24 cellular contexts compared by ENCODE assay signal in genomic region chr3:136903899-136904298, GRCh38. TPM values are rescaled to one million over a fixed set of nuclear protein-coding genes. Genes with fewer than 3 reads are reported as not detected.
DNase-seq lines count a peak whose midpoint lies in the region; ATAC-seq, FAIRE-seq and TF ChIP-seq lines count a peak whose summit lies in the region.
"Had no signal": no experiment of that assay in that cellular context is flagged by ENCODE, and none has a peak within 500 bp of the region (broad histone marks: within the 10 kb centered on the region; RNA-seq: fewer than 3 reads in every experiment).

No MANE protein-coding gene starts in this region.

- H4K20me1 ChIP-seq in HepG2 (ENCODE audit: insufficient read depth, low read length) (peaks cover 12% of the 10 kb centered on the region), K562 (replicated peaks; ENCODE audit: control insufficient read depth, insufficient read depth, low read length) (peaks cover 10% of the 10 kb centered on the region)

- in situ Hi-C loops in HepG2 (cut with HindIII; ENCODE audit: extremely low pct_ligation_motif_present, low pct_unique_long_range_greater_than_20kb) (no loop called here), K562 (cut with MboI) (no loop called here)

- no peak for TF ChIP-seq EP300 in HepG2 (IDR thresholded peaks at IDR 0.05; ENCODE audit: low read depth in 2 of 2, low read length in 2 of 2)
- no peak for TF ChIP-seq EP300 in HepG2 (CRISPR knock-in tag; IDR thresholded peaks at IDR 0.05; ENCODE audit: borderline replicate concordance)
- TF ChIP-seq EP300 in K562 (IDR thresholded peaks at IDR 0.05; ENCODE audit: low read length): no peak

- TF ChIP-seq POLR2A in HepG2 (IDR thresholded peaks at IDR 0.05; ENCODE audit: insufficient read depth in 1 of 2, low read depth in 2 of 2, low read length in 2 of 2): no peak
- no peak for TF ChIP-seq POLR2A in right lobe of liver (IDR thresholded peaks at IDR 0.05)
- TF ChIP-seq POLR2A in K562 (conservative IDR thresholded peaks at IDR 0.05): no peak

- BruUV-seq in HepG2 (replicated peaks; lab: Mats Ljungman, UMichigan): no TSS peak
- no TSS peak for BruUV-seq in K562 (replicated peaks; lab: Mats Ljungman, UMichigan)

- peaks cover 46% of the 10 kb centered on the region for H3K9me3 Mint-ChIP-seq in T-helper 2 cell treated with Interferon-gamma antibody and Interleukin-4, amounts not matched to agents 5 μg/mL and 100 μg/mL, for 36 hours
- H3K9me3 Mint-ChIP-seq: GM23338 had no signal

- TF ChIP-seq CTCF in HepG2 (CRISPR knock-in tag; IDR thresholded peaks at IDR 0.05): no peak
- no peak for TF ChIP-seq CTCF in right lobe of liver (IDR thresholded peaks at IDR 0.05)
- TF ChIP-seq CTCF in HEK293 (tag by site-specific recombination; IDR thresholded peaks at IDR 0.05): no peak
- no peak for TF ChIP-seq CTCF in K562 (IDR thresholded peaks at IDR 0.05 in 2 of 3, conservative IDR thresholded peaks at IDR 0.05 in 1 of 3; ENCODE audit: insufficient read depth in 2 of 3, low read depth in 1 of 3, low read length in 3 of 3)

- H3K27me3 Mint-ChIP-seq in T-helper 2 cell treated with Interferon-gamma antibody and Interleukin-4, amounts not matched to agents 5 μg/mL and 100 μg/mL, for 36 hours (ENCODE audit: low read depth): no peaks in the 10 kb centered on the region
- H3K27me3 Mint-ChIP-seq: B cell; CD4-positive, alpha-beta T cell had no signal

- peak overlapping the region; percentile 38 for H3K27ac Mint-ChIP-seq in T-helper 2 cell treated with Interferon-gamma antibody and Interleukin-4, amounts not matched to agents 5 μg/mL and 100 μg/mL, for 36 hours
- H3K27ac Mint-ChIP-seq: B cell; CD14-positive monocyte; CD4-positive, alpha-beta T cell; GM23338; H9; HFFc6 had no signal

- no peak overlapping the region for H3K4me3 ChIP-seq in HepG2 (replicated peaks in 1 of 3; ENCODE audit: insufficient read depth in 1 of 3, low read depth in 2 of 3, low read length in 3 of 3)
- no peak overlapping the region for H3K4me3 ChIP-seq in right lobe of liver
- no peak overlapping the region for H3K4me3 ChIP-seq in HEK293 (ENCODE audit: low read depth, low read length)
- no peak overlapping the region for H3K4me3 ChIP-seq in K562
- H3K4me3 ChIP-seq: BLaER1, GM23338 had no signal

- H3K9me3 ChIP-seq in HepG2 (ENCODE audit: low read length) (peaks cover 13% of the 10 kb centered on the region), right lobe of liver (peaks cover 0 to 5% (median 0%) of the 10 kb centered on the region in 4 donors), HEK293 (ENCODE audit: control insufficient read depth, insufficient read depth, low read depth, low read length) (no peaks in the 10 kb centered on the region), K562 (replicated peaks; ENCODE audit: control insufficient read depth, insufficient read depth, low read depth, low read length) (no peaks in the 10 kb centered on the region)

- no peak overlapping the region for H3K4me3 Mint-ChIP-seq in T-helper 2 cell treated with Interferon-gamma antibody and Interleukin-4, amounts not matched to agents 5 μg/mL and 100 μg/mL, for 36 hours
- H3K4me3 Mint-ChIP-seq: B cell; CD14-positive monocyte; CD4-positive, alpha-beta T cell; GM23338; H9; HFFc6 had no signal

- H3K9ac ChIP-seq in HepG2 (ENCODE audit: insufficient read depth, low read depth, low read length) (no peak overlapping the region), K562 (ENCODE audit: insufficient read depth in 1 of 2, low read depth in 2 of 2, low read length in 2 of 2) (no peak overlapping the region)
- H3K9ac ChIP-seq: BLaER1 had no signal

- H2AFZ ChIP-seq in HepG2 (ENCODE audit: low read length) (no peak overlapping the region), K562 (ENCODE audit: low read depth, low read length) (no peak overlapping the region)
- H2AFZ ChIP-seq: GM23338 had no signal

- H3K27me3 ChIP-seq in HepG2 (ENCODE audit: control insufficient read depth in 1 of 2, insufficient read depth in 2 of 2, low read length in 2 of 2) (no peaks in the 10 kb centered on the region), right lobe of liver (no peaks in the 10 kb centered on the region), K562 (ENCODE audit: control insufficient read depth in 2 of 2, insufficient read depth in 2 of 2, low read length in 2 of 2) (no peaks in the 10 kb centered on the region)
- H3K27me3 ChIP-seq: BLaER1 had no signal

- H3K36me3 Mint-ChIP-seq in T-helper 2 cell treated with Interferon-gamma antibody and Interleukin-4, amounts not matched to agents 5 μg/mL and 100 μg/mL, for 36 hours (ENCODE audit: low read depth): peaks cover 63% of the 10 kb centered on the region

- no peaks in the 10 kb centered on the region for H3K9me1 ChIP-seq in K562 (ENCODE audit: control insufficient read depth, insufficient read depth, low read length)

- H3K4me1 ChIP-seq in HepG2 (ENCODE audit: insufficient read depth, low read length) (peaks cover 11% of the 10 kb centered on the region), right lobe of liver (peaks cover 0 to 5% (median 0%) of the 10 kb centered on the region in 4 donors), HEK293 (ENCODE audit: control insufficient read depth, insufficient read depth, low read length) (no peaks in the 10 kb centered on the region), K562 (replicated peaks in 1 of 2; ENCODE audit: control insufficient read depth in 2 of 2, insufficient read depth in 2 of 2, low read length in 2 of 2) (peaks cover 10 to 36% of the 10 kb centered on the region in 2 experiments; a peak in 4 of 5 replicates)

- intact Hi-C loops in HepG2 (cut with micrococcal nuclease; ENCODE audit: unreplicated experiment) (no loop called here), right lobe of liver (cut with DNase I) (no loop called here), K562 (cut with micrococcal nuclease) (no loop called here)

- H3K4me1 Mint-ChIP-seq in T-helper 2 cell treated with Interferon-gamma antibody and Interleukin-4, amounts not matched to agents 5 μg/mL and 100 μg/mL, for 36 hours (ENCODE audit: low read depth): peaks cover 53% of the 10 kb centered on the region

- H3K4me2 ChIP-seq in HepG2 (ENCODE audit: low read depth, low read length) (no peak overlapping the region), K562 (ENCODE audit: insufficient read depth, low read length) (no peak overlapping the region)
- H3K4me2 ChIP-seq: BLaER1, GM23338 had no signal

- POLR2A ChIA-PET in HepG2 (lab: Yijun Ruan, JAX): no interaction called here
- POLR2A ChIA-PET in HEK293 (lab: Yijun Ruan, JAX): no interaction called here
- POLR2A ChIA-PET in K562 (lab: Yijun Ruan, JAX): no interaction called here

- peaks cover 89% of the 10 kb centered on the region for H3K79me2 ChIP-seq in HepG2 (ENCODE audit: insufficient read depth, low read length)
- H3K79me2 ChIP-seq in K562 (ENCODE audit: control insufficient read depth, insufficient read depth, low read length): peaks cover 85% of the 10 kb centered on the region

- no peak for TF ChIP-seq RAD21 in HepG2 (CRISPR knock-in tag; IDR thresholded peaks at IDR 0.05)
- no peak for TF ChIP-seq RAD21 in K562 (CRISPR knock-in tag; conservative IDR thresholded peaks at IDR 0.05 in 1 of 2, IDR thresholded peaks at IDR 0.05 in 1 of 2)

- CTCF ChIA-PET in HepG2 (lab: Yijun Ruan, JAX; ENCODE audit: low intra/inter-chr PET ratio, low total read pairs) (no interaction called here), HEK293 (lab: Yijun Ruan, JAX) (interaction anchor here (0.6 kb wide), 1 partner anchor 1200 kb away, joined by 4 read pairs; no protein-coding TSS in a partner anchor), K562 (lab: Yijun Ruan, JAX; ENCODE audit: low intra/inter-chr PET ratio) (no interaction called here)

- H3K27ac ChIP-seq in HepG2 (ENCODE audit: extremely low read length, insufficient read depth, low read length) (no peak overlapping the region), right lobe of liver (no peak overlapping the region), HEK293 (ENCODE audit: extremely low read depth, low read depth, low read length) (no peak overlapping the region), K562 (ENCODE audit: extremely low read depth, low read depth, low read length) (no peak overlapping the region)
- H3K27ac ChIP-seq: 22Rv1, BLaER1 had no signal

- 60% methylated on average over 1 of the region's 1 CpG for WGBS in HepG2 (ENCODE audit: low lambda C conversion rate)
- WGBS in right lobe of liver (ENCODE audit: insufficient coverage, low coverage, low lambda C conversion rate, missing lambda C conversion rate): 0% methylated on average over 1 of the region's 1 CpG
- WGBS in K562 (ENCODE audit: insufficient coverage, low coverage, missing lambda C conversion rate): 86% methylated on average over 1 of the region's 1 CpG

- H3K36me3 ChIP-seq in HepG2 (replicated peaks in 1 of 2; ENCODE audit: control insufficient read depth in 1 of 2, insufficient read depth in 2 of 2, low read length in 2 of 2) (no peaks in the 10 kb centered on the region), right lobe of liver (no peaks in the 10 kb centered on the region), HEK293 (ENCODE audit: control insufficient read depth in 2 of 2, insufficient read depth in 1 of 2, low read length in 2 of 2) (no peaks in the 10 kb centered on the region; a peak in 1 of 3 replicates), K562 (ENCODE audit: control insufficient read depth, insufficient read depth, low read length) (no peaks in the 10 kb centered on the region)

- no peak for ATAC-seq in HepG2
- no peak for ATAC-seq in right lobe of liver
- no peak for ATAC-seq in K562
- ATAC-seq: GM23338, HCT116 had no signal

- no peak for DNase-seq in T-helper 2 cell treated with Interferon-gamma antibody and Interleukin-4, amounts not matched to agents 5 μg/mL and 100 μg/mL, for 36 hours (ENCODE audit: low spot score)
- DNase-seq in T-helper 2 cell (no peak), HepG2 (ENCODE audit: low spot score) (no peak), right lobe of liver (no peak), K562 (ENCODE audit: extremely low read depth in 1 of 4, low spot score in 3 of 4) (no peak), DMS 273 treated with DMSO at 0.1 percent for 48 hours (lab: John Stamatoyannopoulos, UW) (no peak), NCI-H510A (lab: John Stamatoyannopoulos, UW) (no peak)
- DNase-seq: CD4-positive, alpha-beta T cell; COR-L47; DMS79; EL; GDM1; H9; HFFc6 had no signal

- FAIRE-seq in HepG2 (lab: Jason Lieb, UNC): no peak
- no peak for FAIRE-seq in K562 (lab: Jason Lieb, UNC)
- FAIRE-seq: A204.1, GM12891, GM18507 had no signal

RNA-seq across cellular contexts. Expression of gene NCK1, which starts 41.9 kb away (rescaled TPM):
- 30.4 and 51.0 TPM in 2 replicates for total RNA-seq in HepG2 (2016; rRNA removed; fragmentation: Illumina TruSeq; extraction: Trizol)
- total RNA-seq in HepG2 (2016; cell fraction: cytosol; rRNA removed; fragmentation: Illumina TruSeq; extraction: Trizol; ENCODE audit: low read depth): 8.3 and 17.1 TPM in 2 replicates
- total RNA-seq in HepG2 (2016; cell fraction: insoluble cytoplasmic fraction; rRNA removed; fragmentation: Illumina TruSeq; extraction: Trizol): 35.7 and 48.8 TPM in 2 replicates
- total RNA-seq in HepG2 (2016; cell fraction: membrane; rRNA removed; fragmentation: Illumina TruSeq; extraction: Trizol): 21.3 and 25.2 TPM in 2 replicates
- total RNA-seq in HepG2 (2016; cell fraction: nucleus; rRNA removed; fragmentation: Illumina TruSeq; extraction: Trizol): 27.2 and 29.5 TPM in 2 replicates
- 11.0 and 14.7 TPM in 2 replicates for polyA plus RNA-seq in HepG2 (2011; rRNA removed)
- polyA plus RNA-seq in HepG2 (2011; cell fraction: cytosol; rRNA removed): 6.2 and 9.9 TPM in 2 replicates
- polyA plus RNA-seq in HepG2 (2011; cell fraction: nucleus; rRNA removed): 6.5 and 6.9 TPM in 2 replicates
- polyA plus RNA-seq in HepG2 (2012): 16.0 and 17.6 TPM in 2 replicates
- 4.2 and 6.7 TPM in 2 replicates for polyA plus RNA-seq in HepG2 (2016; cell fraction: cytosol; fragmentation: Illumina TruSeq; extraction: Trizol; ENCODE audit: low read depth)
- polyA plus RNA-seq in HepG2 (2016; cell fraction: insoluble cytoplasmic fraction; fragmentation: Illumina TruSeq; extraction: Trizol; ENCODE audit: low read depth): 45.9 and 47.3 TPM in 2 replicates
- 9.9 and 12.4 TPM in 2 replicates for polyA plus RNA-seq in HepG2 (2016; cell fraction: membrane; fragmentation: Illumina TruSeq; extraction: Trizol; ENCODE audit: low read depth)
- polyA plus RNA-seq in HepG2 (2016; cell fraction: nucleus; fragmentation: Illumina TruSeq; extraction: Trizol; ENCODE audit: insufficient read depth, low read depth): 17.3 and 21.6 TPM in 2 replicates
- polyA minus RNA-seq in HepG2 (2011; rRNA and poly(A)+ RNA removed; ENCODE audit: low replicate concordance): 8.7 and 12.3 TPM in 2 replicates
- 13.4 and 16.2 TPM in 2 replicates for polyA minus RNA-seq in HepG2 (2011; cell fraction: cytosol; rRNA and poly(A)+ RNA removed)
- polyA minus RNA-seq in HepG2 (2011; cell fraction: nucleus; rRNA and poly(A)+ RNA removed): 51.5 and 57.7 TPM in 2 replicates
- 10 to 100 TPM; 21.4 to 27.0 (median 23.7) TPM for total RNA-seq in right lobe of liver
- total RNA-seq in K562 (2011; cell fraction: chromatin; rRNA removed; ENCODE audit: low replicate concordance): 18.7 and 56.8 TPM in 2 replicates
- total RNA-seq in K562 (2011; cell fraction: nucleolus; rRNA removed): 11.3 and 15.9 TPM in 2 replicates
- 30.7 and 64.5 TPM in 2 replicates for total RNA-seq in K562 (2011; cell fraction: nucleoplasm; rRNA removed)
- total RNA-seq in K562 (2014; rRNA removed): 14.9 and 23.2 TPM in 2 replicates
- 24.4 and 25.0 TPM in 2 replicates for total RNA-seq in K562 (2014; rRNA removed; fragmentation: Illumina TruSeq; extraction: Trizol)
- total RNA-seq in K562 (2015; rRNA removed; fragmentation: Illumina TruSeq; extraction: Trizol): 23.2 and 27.1 TPM in 2 replicates
- total RNA-seq in K562 (2021): 22.6 and 23.2 TPM in 2 replicates
- 22.9 and 30.5 TPM in 2 replicates for polyA plus RNA-seq in K562 (2011; rRNA removed)
- polyA plus RNA-seq in K562 (2011; cell fraction: cytosol; rRNA removed): 4.0 and 8.7 TPM in 2 replicates
- polyA plus RNA-seq in K562 (2011; cell fraction: nucleus; rRNA removed): 6.3 and 11.6 TPM in 2 replicates
- polyA plus RNA-seq in K562 (2012): 17.4 and 19.4 TPM in 2 replicates
- polyA plus RNA-seq in K562 (2014; fragmentation: Illumina TruSeq; extraction: Trizol): 26.4 and 30.0 TPM in 2 replicates
- 10 to 100 TPM; 17.3 to 24.4 TPM for polyA plus RNA-seq in K562 (2014; fragmentation: Nextera tagmentation; extraction: Ambion mirVana)
- polyA plus RNA-seq in K562 (2014; rRNA removed): 22.2 and 25.7 TPM in 2 replicates
- 46.4 and 62.6 TPM in 2 replicates for polyA minus RNA-seq in K562 (2011; rRNA and poly(A)+ RNA removed)
- 13.9 and 16.8 TPM in 2 replicates for polyA minus RNA-seq in K562 (2011; cell fraction: cytosol; rRNA and poly(A)+ RNA removed)
- polyA minus RNA-seq in K562 (2011; cell fraction: nucleus; rRNA and poly(A)+ RNA removed): 18.2 and 29.5 TPM in 2 replicates

RNA-seq across cellular contexts. Expression of gene IL20RB, which starts 53.9 kb away (rescaled TPM):
- 0.22 and 0.34 TPM in 2 replicates for total RNA-seq in HepG2 (2016; rRNA removed; fragmentation: Illumina TruSeq; extraction: Trizol)
- 0.53 and 0.91 TPM in 2 replicates for total RNA-seq in HepG2 (2016; cell fraction: cytosol; rRNA removed; fragmentation: Illumina TruSeq; extraction: Trizol; ENCODE audit: low read depth)
- total RNA-seq in HepG2 (2016; cell fraction: insoluble cytoplasmic fraction; rRNA removed; fragmentation: Illumina TruSeq; extraction: Trizol): 0.42 and 0.48 TPM in 2 replicates
- 0.37 and 0.45 TPM in 2 replicates for total RNA-seq in HepG2 (2016; cell fraction: membrane; rRNA removed; fragmentation: Illumina TruSeq; extraction: Trizol)
- total RNA-seq in HepG2 (2016; cell fraction: nucleus; rRNA removed; fragmentation: Illumina TruSeq; extraction: Trizol): 0.68 and 1.5 TPM in 2 replicates
- 0.32 and 0.37 TPM in 2 replicates for polyA plus RNA-seq in HepG2 (2011; rRNA removed)
- 0.22 and 0.24 TPM in 2 replicates for polyA plus RNA-seq in HepG2 (2011; cell fraction: cytosol; rRNA removed)
- 0.63 and 0.69 TPM in 2 replicates for polyA plus RNA-seq in HepG2 (2011; cell fraction: nucleus; rRNA removed)
- 0.17 and 0.27 TPM in 2 replicates for polyA plus RNA-seq in HepG2 (2012)
- 0.06 TPM in 1 of 2 replicates, not detected in the other for polyA plus RNA-seq in HepG2 (2016; cell fraction: cytosol; fragmentation: Illumina TruSeq; extraction: Trizol; ENCODE audit: low read depth)
- polyA plus RNA-seq in HepG2 (2016; cell fraction: insoluble cytoplasmic fraction; fragmentation: Illumina TruSeq; extraction: Trizol; ENCODE audit: low read depth): 0.34 and 0.61 TPM in 2 replicates
- polyA plus RNA-seq in HepG2 (2016; cell fraction: membrane; fragmentation: Illumina TruSeq; extraction: Trizol; ENCODE audit: low read depth): 0.15 and 0.18 TPM in 2 replicates
- 1.2 and 1.8 TPM in 2 replicates for polyA plus RNA-seq in HepG2 (2016; cell fraction: nucleus; fragmentation: Illumina TruSeq; extraction: Trizol; ENCODE audit: insufficient read depth, low read depth)
- polyA minus RNA-seq in HepG2 (2011; rRNA and poly(A)+ RNA removed; ENCODE audit: low replicate concordance): 2.0 and 67.6 TPM in 2 replicates
- polyA minus RNA-seq in HepG2 (2011; cell fraction: cytosol; rRNA and poly(A)+ RNA removed): 0.40 and 0.62 TPM in 2 replicates
- 3.1 and 4.8 TPM in 2 replicates for polyA minus RNA-seq in HepG2 (2011; cell fraction: nucleus; rRNA and poly(A)+ RNA removed)
- 1 to 10 TPM in 2 of 6 experiments, under 1 TPM in 4; 0.30 to 6.6 (median 0.52) TPM for total RNA-seq in right lobe of liver
- 5.0 and 5.9 TPM in 2 replicates for total RNA-seq in K562 (2011; cell fraction: chromatin; rRNA removed; ENCODE audit: low replicate concordance)
- 1.0 and 2.1 TPM in 2 replicates for total RNA-seq in K562 (2011; cell fraction: nucleolus; rRNA removed)
- total RNA-seq in K562 (2011; cell fraction: nucleoplasm; rRNA removed): 3.4 and 5.1 TPM in 2 replicates
- 6.1 and 6.5 TPM in 2 replicates for total RNA-seq in K562 (2014; rRNA removed)
- 6.9 and 7.1 TPM in 2 replicates for total RNA-seq in K562 (2014; rRNA removed; fragmentation: Illumina TruSeq; extraction: Trizol)
- total RNA-seq in K562 (2015; rRNA removed; fragmentation: Illumina TruSeq; extraction: Trizol): 1.9 and 2.2 TPM in 2 replicates
- total RNA-seq in K562 (2021): 4.6 and 5.3 TPM in 2 replicates
- 0.66 and 0.77 TPM in 2 replicates for polyA plus RNA-seq in K562 (2011; rRNA removed)
- 0.40 and 0.67 TPM in 2 replicates for polyA plus RNA-seq in K562 (2011; cell fraction: cytosol; rRNA removed)
- polyA plus RNA-seq in K562 (2011; cell fraction: nucleus; rRNA removed): 1.3 and 1.6 TPM in 2 replicates
- 3.5 and 71.6 TPM in 2 replicates for polyA plus RNA-seq in K562 (2012)
- 7.4 and 8.6 TPM in 2 replicates for polyA plus RNA-seq in K562 (2014; fragmentation: Illumina TruSeq; extraction: Trizol)
- 1 to 10 TPM; 4.8 to 9.9 TPM for polyA plus RNA-seq in K562 (2014; fragmentation: Nextera tagmentation; extraction: Ambion mirVana)
- polyA plus RNA-seq in K562 (2014; rRNA removed): 6.4 and 7.8 TPM in 2 replicates
- 1.2 and 1.3 TPM in 2 replicates for polyA minus RNA-seq in K562 (2011; rRNA and poly(A)+ RNA removed)
- polyA minus RNA-seq in K562 (2011; cell fraction: cytosol; rRNA and poly(A)+ RNA removed): 0.57 and 2.9 TPM in 2 replicates
- polyA minus RNA-seq in K562 (2011; cell fraction: nucleus; rRNA and poly(A)+ RNA removed): 1.3 and 1.4 TPM in 2 replicates
